1 cellular context compared by ENCODE assay signal in the genomic region with DNA sequence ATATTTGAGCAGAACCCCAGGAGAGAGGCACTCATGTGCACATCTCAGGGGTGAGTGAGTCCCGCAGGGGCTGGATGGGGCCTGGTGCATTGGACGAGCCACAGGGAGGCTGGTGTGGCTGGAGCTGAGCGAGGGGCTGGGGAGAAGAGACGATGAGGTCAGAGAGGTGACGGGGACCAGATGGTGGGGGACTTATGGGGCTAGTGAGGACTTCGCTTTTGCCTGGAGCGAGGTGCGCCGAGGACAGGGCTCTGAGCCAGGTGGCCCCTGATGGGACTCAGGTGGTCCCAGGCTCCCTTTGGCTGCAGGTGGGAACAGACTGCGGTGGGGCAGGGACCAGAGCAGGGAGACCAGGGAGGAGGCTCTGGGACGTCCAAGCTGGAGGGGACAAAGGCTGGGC.
TF ChIP-seq lines count a peak whose summit lies in the region.

No MANE protein-coding gene starts in this region.

TF ChIP-seq in H1, 55 proteins besides CTCF, POLR2A, EP300 and RAD21:
- TF ChIP-seq KDM5A (IDR thresholded peaks at IDR 0.05; ENCODE audit: low read length) (no peak), BACH1 (IDR thresholded peaks at IDR 0.05; ENCODE audit: low read length) (no peak), KDM4A (IDR thresholded peaks at IDR 0.05; ENCODE audit: low read depth, low read length, severe bottlenecking) (no peak), MAFK (IDR thresholded peaks at IDR 0.05; ENCODE audit: low read depth, low read length) (no peak), CHD2 (IDR thresholded peaks at IDR 0.05; ENCODE audit: low read length) (no peak), HDAC6 (IDR thresholded peaks at IDR 0.05; ENCODE audit: low read depth, low read length) (no peak), ZNF274 (IDR thresholded peaks at IDR 0.05; ENCODE audit: borderline replicate concordance, extremely low read depth, low read length) (no peak), BCL11A (IDR thresholded peaks at IDR 0.05; ENCODE audit: low read depth in 2 of 2, low read length in 2 of 2) (no peak), EZH2 (IDR thresholded peaks at IDR 0.05; ENCODE audit: low read depth, low read length, severe bottlenecking) (no peak), POLR2AphosphoS5 (IDR thresholded peaks at IDR 0.05; ENCODE audit: low read depth, low read length) (no peak), SRF (IDR thresholded peaks at IDR 0.05; ENCODE audit: low read depth, low read length) (no peak), CEBPB (IDR thresholded peaks at IDR 0.05; ENCODE audit: low read depth, low read length) (no peak), SIX5 (IDR thresholded peaks at IDR 0.05; ENCODE audit: low read depth, low read length) (no peak), SP2 (IDR thresholded peaks at IDR 0.05; ENCODE audit: low read length) (no peak)
- TF ChIP-seq, protein P1, sequence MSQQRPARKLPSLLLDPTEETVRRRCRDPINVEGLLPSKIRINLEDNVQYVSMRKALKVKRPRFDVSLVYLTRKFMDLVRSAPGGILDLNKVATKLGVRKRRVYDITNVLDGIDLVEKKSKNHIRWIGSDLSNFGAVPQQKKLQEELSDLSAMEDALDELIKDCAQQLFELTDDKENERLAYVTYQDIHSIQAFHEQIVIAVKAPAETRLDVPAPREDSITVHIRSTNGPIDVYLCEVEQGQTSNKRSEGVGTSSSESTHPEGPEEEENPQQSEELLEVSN (IDR thresholded peaks at IDR 0.05): no peak
- TF ChIP-seq, protein P2, sequence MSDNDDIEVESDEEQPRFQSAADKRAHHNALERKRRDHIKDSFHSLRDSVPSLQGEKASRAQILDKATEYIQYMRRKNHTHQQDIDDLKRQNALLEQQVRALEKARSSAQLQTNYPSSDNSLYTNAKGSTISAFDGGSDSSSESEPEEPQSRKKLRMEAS (IDR thresholded peaks at IDR 0.05): no peak
